ENCODE assay signal across 8 cellular contexts in genomic region chr19:34639491-34640085, GRCh38. TPM values are rescaled to one million over a fixed set of nuclear protein-coding genes. Genes with fewer than 3 reads are reported as not detected.
DNase-seq lines count a peak whose midpoint lies in the region; ATAC-seq and TF ChIP-seq lines count a peak whose summit lies in the region.

No MANE protein-coding gene starts in this region.

- H4K20me1 ChIP-seq in osteoblast (ENCODE audit: insufficient read depth, low read length) = no peaks in the 10 kb centered on the region

- DNase-seq in CD4-positive, alpha-beta T cell = peak; percentile 8 to 72 (median 45)
- peak; percentile 57 for DNase-seq in HS-27A (ENCODE audit: low read depth)
- peak; percentile 50 for DNase-seq in NOMO-1 treated with DMSO at 0.1 percent for 48 hours (lab: John Stamatoyannopoulos, UW; ENCODE audit: unreplicated experiment)
- peak; percentile 32 for DNase-seq in activated CD8-positive, alpha-beta memory T cell treated with anti-CD3 and anti-CD28 coated beads, Interleukin-2, amount 50 U/mL, for 24 hours (ENCODE audit: extremely low read depth)
- peak; percentile 83 for DNase-seq in fibroblast of pulmonary artery (ENCODE audit: low read depth)
- DNase-seq in osteoblast (ENCODE audit: insufficient read length, low spot score, missing footprints) = no peak
- DNase-seq in type B pancreatic cell (ENCODE audit: extremely low spot score, unreplicated experiment) = no peak
- DNase-seq in cortex of kidney (lab: John Stamatoyannopoulos, UW) = no peak

- CTCF ChIA-PET in CD4-positive, alpha-beta T cell (lab: Charles Lee) = interaction anchor here (0.6 to 3.4 kb wide), 8 partner anchors 12 to 79 kb away, joined by 3 to 21 read pairs (median 3); partner anchors contain the start of genes SCGB2B2 and ZNF302

- H3K4me3 ChIP-seq in fibroblast of pulmonary artery (replicated peaks; ENCODE audit: low read depth, low read length) (no peak overlapping the region), osteoblast (ENCODE audit: insufficient read depth, low read length) (no peak overlapping the region)

- H3K27me3 ChIP-seq in CD4-positive, alpha-beta T cell (ENCODE audit: control insufficient read depth, insufficient read depth, low read length) = no peaks in the 10 kb centered on the region
- H3K27me3 ChIP-seq in osteoblast (ENCODE audit: insufficient read depth, low read length) = no peaks in the 10 kb centered on the region

- H3K36me3 Mint-ChIP-seq in CD4-positive, alpha-beta T cell (ENCODE audit: low read depth) = peaks cover 15% of the 10 kb centered on the region
- peaks cover 4% of the 10 kb centered on the region for H3K36me3 Mint-ChIP-seq in type B pancreatic cell

- H2AFZ ChIP-seq in osteoblast (ENCODE audit: low read length) = no peak overlapping the region

- no peak overlapping the region for H3K4me2 ChIP-seq in osteoblast (ENCODE audit: insufficient read depth, low read length)

- POLR2A ChIA-PET in CD4-positive, alpha-beta T cell (lab: Charles Lee) = no interaction called here

- no peaks in the 10 kb centered on the region for H3K27me3 Mint-ChIP-seq in CD4-positive, alpha-beta T cell
- no peaks in the 10 kb centered on the region for H3K27me3 Mint-ChIP-seq in type B pancreatic cell

- H3K27ac ChIP-seq in CD4-positive, alpha-beta T cell (ENCODE audit: low read depth, low read length) = no peak overlapping the region
- no peak overlapping the region for H3K27ac ChIP-seq in osteoblast (ENCODE audit: low read depth, low read length)

- peak; percentile 48 for ATAC-seq in CD4-positive, alpha-beta T cell (ENCODE audit: poor library complexity)

- no peaks in the 10 kb centered on the region for H3K4me1 ChIP-seq in osteoblast (ENCODE audit: insufficient read depth, low read length)

- intact Hi-C loops in CD4-positive, alpha-beta T cell (cut with DNase I, micrococcal nuclease) = loop anchor here (1.0 to 5.0 kb wide), 4 partner anchors 24 to 451 kb away; partner anchors contain the start of genes SCGB2B2 (in 1 of the 2) and ZNF302 (in 1 of the 2)

- H3K4me1 Mint-ChIP-seq in CD4-positive, alpha-beta T cell (ENCODE audit: low read depth) = no peaks in the 10 kb centered on the region
- H3K4me1 Mint-ChIP-seq in type B pancreatic cell (ENCODE audit: unreplicated experiment) = no peaks in the 10 kb centered on the region

- peaks cover 14% of the 10 kb centered on the region for H3K9me3 ChIP-seq in CD4-positive, alpha-beta T cell (ENCODE audit: control insufficient read depth, low read length)
- peaks cover 17% of the 10 kb centered on the region for H3K9me3 ChIP-seq in osteoblast (ENCODE audit: low read depth, low read length)

- no peaks in the 10 kb centered on the region for H3K36me3 ChIP-seq in osteoblast (ENCODE audit: insufficient read depth, low read length)

- no peaks in the 10 kb centered on the region for H3K9me3 Mint-ChIP-seq in CD4-positive, alpha-beta T cell
- no peaks in the 10 kb centered on the region for H3K9me3 Mint-ChIP-seq in type B pancreatic cell

- no peak overlapping the region for H3K4me3 Mint-ChIP-seq in CD4-positive, alpha-beta T cell
- no peak overlapping the region for H3K4me3 Mint-ChIP-seq in type B pancreatic cell

- H3K27ac Mint-ChIP-seq in CD4-positive, alpha-beta T cell = no peak overlapping the region
- H3K27ac Mint-ChIP-seq in type B pancreatic cell = no peak overlapping the region

- TF ChIP-seq CTCF in CD4-positive, alpha-beta T cell (IDR thresholded peaks at IDR 0.05) = peak; percentile 81
- peak; percentile 78 for TF ChIP-seq CTCF in fibroblast of pulmonary artery (IDR thresholded peaks at IDR 0.05; ENCODE audit: low read length, missing control alignments)
- TF ChIP-seq CTCF in osteoblast (IDR thresholded peaks at IDR 0.05; ENCODE audit: extremely low read depth, low read depth, low read length) = peak; percentile 74
- peak; percentile 81 for TF ChIP-seq CTCF in type B pancreatic cell (conservative IDR thresholded peaks at IDR 0.05)

- no peaks in the 10 kb centered on the region for H3K79me2 ChIP-seq in osteoblast (ENCODE audit: insufficient read depth, low read length)

RNA-seq across cellular contexts. Expression of gene SCGB2B2, which starts 37.4 kb away (rescaled TPM):
- total RNA-seq in CD4-positive, alpha-beta T cell = under 1 TPM; 0.30 to 0.42 TPM
- 0.29 and 0.36 TPM in 2 replicates for total RNA-seq in osteoblast
- 0.60 and 0.64 TPM in 2 replicates for total RNA-seq in type B pancreatic cell (ENCODE audit: low replicate concordance)

RNA-seq across cellular contexts. Expression of gene ZNF302, which starts 37.9 kb away (rescaled TPM):
- 10 to 100 TPM; 12.2 to 12.9 TPM for total RNA-seq in CD4-positive, alpha-beta T cell
- total RNA-seq in osteoblast (19.2 and 19.4 TPM in 2 replicates), type B pancreatic cell (ENCODE audit: low replicate concordance) (22.1 and 41.5 TPM in 2 replicates)

Comparison
In these comparisons a context has a peak if more than half of its experiments do, and no peak if none do; other contexts are left out.
1. DNase-seq: peak in CD4-positive, alpha-beta T cell (10 of 10), HS-27A (single experiment), NOMO-1 treated with DMSO at 0.1 percent for 48 hours (single experiment), activated CD8-positive, alpha-beta memory T cell treated with anti-CD3 and anti-CD28 coated beads, Interleukin-2, amount 50 U/mL, for 24 hours (single experiment) and fibroblast of pulmonary artery (single experiment); none in osteoblast (single experiment), type B pancreatic cell (single experiment) and cortex of kidney (single experiment).
2. Peak in every context shown above with its lines, with median percentiles within 50 percentile points of each other: CTCF ChIP-seq.